Comparison of ENCODE assay signal across 1 cellular context in genomic region chr1:207362962-207363858, GRCh38.
A peak's percentile ranks its signal among the peaks of the same experiment; 100 is the strongest.
TF ChIP-seq lines count a peak whose summit lies in the region.

No MANE protein-coding gene starts in this region.

TF ChIP-seq in K562, 482 proteins besides CTCF, POLR2A, EP300 and RAD21 (continued from another document):
- TF ChIP-seq ZNF589 (CRISPR knock-in tag; IDR thresholded peaks at IDR 0.05; ENCODE audit: low read depth) (peak; percentile 96), MYC (IDR thresholded peaks at IDR 0.05; ENCODE audit: low read depth, low read length) (no peak), MYC (CRISPR knock-in tag; IDR thresholded peaks at IDR 0.05; ENCODE audit: borderline replicate concordance, low read depth) (peak; percentile 64; the same call in 1 of the 2 replicates), DDX20 (tag; IDR thresholded peaks at IDR 0.05; ENCODE audit: low read depth) (no peak), PTRF (tag; IDR thresholded peaks at IDR 0.05) (no peak), HBP1 (CRISPR knock-in tag; IDR thresholded peaks at IDR 0.05) (peak; percentile 48; the same call in 1 of the 2 replicates), ZNF184 (CRISPR knock-in tag; IDR thresholded peaks at IDR 0.05) (no peak), FOXK2 (conservative IDR thresholded peaks at IDR 0.05 in 1 of 2, IDR thresholded peaks at IDR 0.05 in 1 of 2; ENCODE audit: low read depth in 2 of 2) (0 out of 4 replicates have a peak, but pooled peaks have one; percentile 30 to 34), NRF1 (conservative IDR thresholded peaks at IDR 0.05 in 1 of 2, IDR thresholded peaks at IDR 0.05 in 1 of 2) (peak in 1 of 2 experiments; percentile 10; a peak in 1 of 4 replicates), STAT5A (IDR thresholded peaks at IDR 0.05; ENCODE audit: borderline replicate concordance, low read length) (no peak), ZNF354B (CRISPR knock-in tag; IDR thresholded peaks at IDR 0.05) (0 out of 2 replicates have a peak, but pooled peaks have one; percentile 1), ZNF584 (CRISPR knock-in tag; IDR thresholded peaks at IDR 0.05; ENCODE audit: low read depth) (peak; percentile 90; the same call in 1 of the 2 replicates), CBX3 (IDR thresholded peaks at IDR 0.05; ENCODE audit: borderline replicate concordance in 1 of 2, low read length in 2 of 2) (peak in 1 of 2 experiments; percentile 63; a peak in 1 of 3 replicates), TAF1 (IDR thresholded peaks at IDR 0.05; ENCODE audit: control insufficient read depth, extremely low read depth, insufficient read depth, low read length, severe bottlenecking) (no peak), SMARCA5 (IDR thresholded peaks at IDR 0.05) (0 out of 2 replicates have a peak, but pooled peaks have one; percentile 24), NR1H2 (CRISPR knock-in tag; IDR thresholded peaks at IDR 0.05) (no peak), RAD51 (IDR thresholded peaks at IDR 0.05; ENCODE audit: borderline replicate concordance, low read depth) (peak; percentile 33; the same call in 1 of the 2 replicates), GABPB2 (CRISPR knock-in tag; conservative IDR thresholded peaks at IDR 0.05) (no peak), SLC30A9 (CRISPR knock-in tag; IDR thresholded peaks at IDR 0.05) (no peak), ZEB2 (IDR thresholded peaks at IDR 0.05) (0 out of 2 replicates have a peak, but pooled peaks have one; percentile 46)
